In the genomic region with DNA sequence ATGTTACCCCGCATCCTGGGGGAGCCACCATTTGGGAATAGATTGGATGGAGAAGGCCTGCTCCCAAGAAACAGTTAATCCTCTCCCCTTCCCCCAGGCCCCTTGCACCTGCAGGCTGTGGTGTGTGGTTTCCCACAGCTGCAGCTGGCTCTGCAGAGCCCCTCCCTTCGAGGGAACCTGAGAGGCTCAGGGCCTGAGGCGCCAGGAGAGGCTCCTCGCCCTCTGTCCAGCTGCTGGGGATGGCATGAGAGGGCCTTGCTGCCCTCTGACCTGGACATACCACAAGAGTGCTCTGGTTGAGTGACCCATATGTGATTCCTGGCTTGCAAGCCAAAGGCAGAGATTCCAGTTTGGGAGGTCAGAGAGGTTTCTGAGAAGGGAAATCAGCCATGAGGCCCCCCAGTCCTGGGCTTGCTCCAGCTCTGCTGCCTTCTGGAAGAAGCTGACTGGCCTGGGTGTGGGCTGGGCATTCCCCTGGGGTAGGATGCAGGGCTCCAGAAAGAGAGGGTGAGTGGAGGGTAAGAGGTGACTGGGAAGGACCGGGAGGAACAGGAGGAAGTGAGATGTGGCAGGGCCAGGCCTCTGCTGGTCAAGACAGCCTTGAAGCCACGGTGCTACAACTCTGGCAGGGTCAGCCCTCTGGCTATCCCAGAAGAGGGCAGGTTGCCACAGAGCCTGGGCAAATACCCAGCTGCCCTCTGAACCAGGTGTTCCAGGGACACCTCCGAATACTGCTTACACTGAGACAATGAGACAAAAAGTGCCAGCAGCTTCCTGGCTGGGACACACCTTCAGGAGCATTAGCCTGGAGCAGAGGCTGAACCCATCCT, we compare ENCODE assay signal across 8 cellular contexts. TPM values are rescaled to one million over a fixed set of nuclear protein-coding genes. Genes with fewer than 3 reads are reported as not detected.
DNase-seq lines count a peak whose midpoint lies in the region; ATAC-seq and TF ChIP-seq lines count a peak whose summit lies in the region.

No MANE protein-coding gene starts in this region.

- H3K4me2 ChIP-seq in H9 (ENCODE audit: insufficient read depth, insufficient read length, low read length) (no peak overlapping the region), MM.1S (ENCODE audit: low read depth, low read length) (peak overlapping the region; percentile 61)

- CTCF ChIA-PET in activated naive CD4-positive, alpha-beta T cell treated with anti-CD3 and anti-CD28 coated beads, Interleukin-2, amount 10 ng/mL, durations not matched to agents 7 days and 5 days (lab: Charles Lee), result interaction anchor here (1.8 to 5.6 kb wide), 3 partner anchors 9 to 52 kb away, joined by 7 to 68 read pairs (median 15); a partner anchor contains a TSS

- H3K36me3 Mint-ChIP-seq in activated naive CD4-positive, alpha-beta T cell treated with anti-CD3 and anti-CD28 coated beads, Interleukin-2, amount 10 ng/mL, durations not matched to agents 7 days and 5 days, result peaks cover 23% of the 10 kb centered on the region
- H3K36me3 Mint-ChIP-seq in H9 (ENCODE audit: insufficient read depth in 1 of 3, low read depth in 3 of 3), result no peaks in the 10 kb centered on the region; a peak in 2 of 7 replicates
- H3K36me3 Mint-ChIP-seq in activated T-cell treated with anti-CD3 and anti-CD28 coated beads, Interleukin-2, amount 50 U/mL, for 72 hours (ENCODE audit: insufficient read depth in 2 of 2), result peaks cover 0 to 3% of the 10 kb centered on the region in 2 donors

- H3K9me3 Mint-ChIP-seq in activated naive CD4-positive, alpha-beta T cell treated with anti-CD3 and anti-CD28 coated beads, Interleukin-2, amount 10 ng/mL, durations not matched to agents 7 days and 5 days, result no peaks in the 10 kb centered on the region
- no peaks in the 10 kb centered on the region; a peak in 1 of 5 replicates for H3K9me3 Mint-ChIP-seq in H9
- H3K9me3 Mint-ChIP-seq in activated T-cell treated with anti-CD3 and anti-CD28 coated beads, Interleukin-2, amount 50 U/mL, for 72 hours, result peaks cover 0 to 4% of the 10 kb centered on the region in 2 donors

- no peaks in the 10 kb centered on the region for H4K20me1 ChIP-seq in H9 (ENCODE audit: control insufficient read depth, insufficient read depth, insufficient read length)
- H4K20me1 ChIP-seq in MM.1S (ENCODE audit: insufficient read depth, low read length), result no peaks in the 10 kb centered on the region

- H3K4me1 ChIP-seq in H9 (ENCODE audit: insufficient read depth, low read length) (peaks cover 2% of the 10 kb centered on the region; the same call in 1 of the 2 replicates), MM.1S (ENCODE audit: low read length) (peaks cover 57% of the 10 kb centered on the region), liver (ENCODE audit: control insufficient read depth in 4 of 4, insufficient read depth in 4 of 4, low read length in 3 of 4) (peaks cover 12 to 27% (median 23%) of the 10 kb centered on the region in 4 donors)

- peaks cover 3% of the 10 kb centered on the region for H3K23me2 ChIP-seq in H9 (ENCODE audit: insufficient read length, low read depth, low read length, poor library complexity, severe bottlenecking)

- H3K27ac Mint-ChIP-seq in activated naive CD4-positive, alpha-beta T cell treated with anti-CD3 and anti-CD28 coated beads, Interleukin-2, amount 10 ng/mL, durations not matched to agents 7 days and 5 days, result peak overlapping the region; percentile 93
- peak overlapping the region in 2 of 3 experiments; percentile 94; a peak in 5 of 7 replicates for H3K27ac Mint-ChIP-seq in H9
- peak overlapping the region; percentile 67 for H3K27ac Mint-ChIP-seq in activated T-cell treated with anti-CD3 and anti-CD28 coated beads, Interleukin-2, amount 50 U/mL, for 72 hours

- H4K5ac ChIP-seq in H9 (ENCODE audit: insufficient read length, low read depth, low read length), result no peak overlapping the region

- H2BK15ac ChIP-seq in H9 (ENCODE audit: low read depth, low read length), result no peak overlapping the region

- WGBS in H9 (ENCODE audit: extremely low coverage, insufficient read length, low lambda C conversion rate), result no CpG with 5 or more reads among the region's 7 CpGs
- WGBS in liver, result 46% methylated on average over 7 of the region's 7 CpGs

- no peak overlapping the region for H3K18ac ChIP-seq in H9 (ENCODE audit: insufficient read length, low read depth, low read length)

- H3K27ac ChIP-seq in H9 (ENCODE audit: insufficient read length, low read depth, low read length) (no peak overlapping the region), MM.1S (ENCODE audit: low read length) (peak overlapping the region; percentile 92), liver (ENCODE audit: low read depth in 1 of 2, low read length in 2 of 2) (peak overlapping the region; percentile 15 to 71)

- no peak overlapping the region for H2BK12ac ChIP-seq in H9 (ENCODE audit: insufficient read length, low read depth, low read length)

- peak overlapping the region; percentile 8; the same call in 1 of the 2 replicates for H3K4me3 ChIP-seq in MM.1S (ENCODE audit: low read length)
- H3K4me3 ChIP-seq in liver (ENCODE audit: low read depth in 1 of 3, low read length in 3 of 3), result no peak overlapping the region

- H3K79me2 ChIP-seq in H9 (ENCODE audit: insufficient read depth, low read length), result no peaks in the 10 kb centered on the region
- H3K79me2 ChIP-seq in MM.1S (ENCODE audit: low read length), result no peaks in the 10 kb centered on the region

- peak; percentile 36 to 74 for TF ChIP-seq RAD21 in liver (IDR thresholded peaks at IDR 0.05)

- no peaks in the 10 kb centered on the region for H3K9me3 ChIP-seq in H9 (ENCODE audit: control insufficient read depth, low read depth, low read length)
- H3K9me3 ChIP-seq in MM.1S (replicated peaks; ENCODE audit: insufficient read depth, low read length), result no peaks in the 10 kb centered on the region
- no peaks in the 10 kb centered on the region for H3K9me3 ChIP-seq in liver (ENCODE audit: control insufficient read depth in 4 of 4, low read length in 3 of 4)

- no peak overlapping the region for H2AFZ ChIP-seq in H9 (ENCODE audit: low read length)
- H2AFZ ChIP-seq in MM.1S (ENCODE audit: low read length), result peak overlapping the region; percentile 30; the same call in 1 of the 2 replicates

- no peak overlapping the region for H2BK120ac ChIP-seq in H9 (ENCODE audit: low read depth, low read length, poor library complexity, severe bottlenecking)

- H3K4ac ChIP-seq in H9 (ENCODE audit: low read depth, low read length), result no peak overlapping the region

- H2BK5ac ChIP-seq in H9 (ENCODE audit: insufficient read length, low read length), result no peak overlapping the region

- H3K27me3 Mint-ChIP-seq in activated naive CD4-positive, alpha-beta T cell treated with anti-CD3 and anti-CD28 coated beads, Interleukin-2, amount 10 ng/mL, durations not matched to agents 7 days and 5 days, result peaks cover 8% of the 10 kb centered on the region
- H3K27me3 Mint-ChIP-seq in H9 (ENCODE audit: low read depth), result peaks cover 3% of the 10 kb centered on the region; the same call in 1 of the 2 replicates
- no peaks in the 10 kb centered on the region for H3K27me3 Mint-ChIP-seq in activated T-cell treated with anti-CD3 and anti-CD28 coated beads, Interleukin-2, amount 50 U/mL, for 72 hours (ENCODE audit: low read depth)

- H3K23ac ChIP-seq in H9 (ENCODE audit: insufficient read length, low read depth, low read length), result no peak overlapping the region

- no peak overlapping the region for H2AK5ac ChIP-seq in H9 (ENCODE audit: insufficient read length, low read length)

- TF ChIP-seq CTCF in H9 (conservative IDR thresholded peaks at IDR 0.05) (no peak), MM.1S (IDR thresholded peaks at IDR 0.05; ENCODE audit: low read length) (no peak), liver (IDR thresholded peaks at IDR 0.05; ENCODE audit: low read depth, low read length, missing input control) (no peak)

- no peak overlapping the region for H4K91ac ChIP-seq in H9 (ENCODE audit: insufficient read length, low read depth, low read length)

- peak; percentile 75 for DNase-seq in activated naive CD4-positive, alpha-beta T cell treated with anti-CD3 and anti-CD28 coated beads, Interleukin-2, amount 10 ng/mL, durations not matched to agents 7 days and 5 days
- DNase-seq in activated naive CD4-positive, alpha-beta T cell treated with Interleukin-2 at 50 U/mL for 16 hours, result no peak
- DNase-seq in H9 (no peak), MM.1S (peak; percentile 92), HuH-7 (ENCODE audit: low spot score) (no peak), anterior cingulate cortex (lab: John Stamatoyannopoulos, UW) (no peak)
- peak; percentile 44 to 46 for DNase-seq in activated T-cell treated with anti-CD3 and anti-CD28 coated beads, Interleukin-2, amount 50 U/mL, for 72 hours

- H3K36me3 ChIP-seq in MM.1S (replicated peaks; ENCODE audit: insufficient read depth, low read length) (no peaks in the 10 kb centered on the region), liver (ENCODE audit: control insufficient read depth in 4 of 4, insufficient read depth in 3 of 4, low read depth in 1 of 4, low read length in 3 of 4) (no peaks in the 10 kb centered on the region)

- ATAC-seq in activated T-cell treated with anti-CD3 and anti-CD28 coated beads, Interleukin-2, amount 50 U/mL, for 72 hours (replicated peaks in 1 of 2), result peak; percentile 48 to 49

- no peak overlapping the region for H2BK20ac ChIP-seq in H9 (ENCODE audit: low read depth, low read length, poor library complexity, severe bottlenecking)

- no peaks in the 10 kb centered on the region for H3K79me1 ChIP-seq in H9 (ENCODE audit: insufficient read depth, low read depth, low read length, poor library complexity, severe bottlenecking)

- H3T11ph ChIP-seq in H9 (ENCODE audit: low read length), result no peak overlapping the region

- H3K4me1 Mint-ChIP-seq in activated naive CD4-positive, alpha-beta T cell treated with anti-CD3 and anti-CD28 coated beads, Interleukin-2, amount 10 ng/mL, durations not matched to agents 7 days and 5 days, result peaks cover 81% of the 10 kb centered on the region
- H3K4me1 Mint-ChIP-seq in H9, result peaks cover 38 to 49% of the 10 kb centered on the region in 2 experiments
- H3K4me1 Mint-ChIP-seq in activated T-cell treated with anti-CD3 and anti-CD28 coated beads, Interleukin-2, amount 50 U/mL, for 72 hours (ENCODE audit: low read depth), result peaks cover 72% of the 10 kb centered on the region

- no peak overlapping the region for H3K56ac ChIP-seq in H9 (ENCODE audit: insufficient read length, low read depth, low read length)

- H3F3A ChIP-seq in MM.1S (ENCODE audit: insufficient read depth, low read length), result peaks cover 35% of the 10 kb centered on the region

- no peak overlapping the region for H3K9ac ChIP-seq in H9 (ENCODE audit: extremely low read depth, insufficient read length, low read length)
- peak overlapping the region; percentile 69 for H3K9ac ChIP-seq in MM.1S (ENCODE audit: low read length)
- no peak overlapping the region for H3K9ac ChIP-seq in liver (ENCODE audit: low read depth in 1 of 2, low read length in 2 of 2)

- no peak overlapping the region for H4K8ac ChIP-seq in H9 (replicated peaks; ENCODE audit: insufficient read length, low read depth, low read length)

- H3K9me2 ChIP-seq in MM.1S (replicated peaks; ENCODE audit: insufficient read depth, low read length), result no peaks in the 10 kb centered on the region

- H3K4me3 Mint-ChIP-seq in activated naive CD4-positive, alpha-beta T cell treated with anti-CD3 and anti-CD28 coated beads, Interleukin-2, amount 10 ng/mL, durations not matched to agents 7 days and 5 days, result peak overlapping the region; percentile 57
- no peak overlapping the region for H3K4me3 Mint-ChIP-seq in H9
- peak overlapping the region; percentile 41 to 73 for H3K4me3 Mint-ChIP-seq in activated T-cell treated with anti-CD3 and anti-CD28 coated beads, Interleukin-2, amount 50 U/mL, for 72 hours

- no peak overlapping the region for H3K14ac ChIP-seq in H9 (ENCODE audit: insufficient read depth, low read length)

- H3K27me3 ChIP-seq in H9 (ENCODE audit: insufficient read depth, low read length) (no peaks in the 10 kb centered on the region), MM.1S (replicated peaks; ENCODE audit: insufficient read depth, low read length) (no peaks in the 10 kb centered on the region), liver (ENCODE audit: control insufficient read depth in 4 of 4, insufficient read depth in 4 of 4, low read length in 3 of 4) (no peaks in the 10 kb centered on the region)

RNA-seq across cellular contexts. Expression of a gene that starts 16.0 kb away (rescaled TPM):
- total RNA-seq in H9 (2021) (200 and 208 TPM in 2 replicates), liver (10 to 100 TPM; 67.2 to 84.9 TPM)
- total RNA-seq in activated T-cell treated with anti-CD3 and anti-CD28 coated beads, Interleukin-2, amount 50 U/mL, for 72 hours, result 100 to 1,000 TPM; 102 to 117 TPM
- polyA plus RNA-seq in liver, result 100 to 1,000 TPM; 146 to 357 TPM

RNA-seq across cellular contexts. Expression of a gene that starts 53.7 kb away (rescaled TPM):
- 13.2 and 15.0 TPM in 2 replicates for total RNA-seq in H9 (2021)
- total RNA-seq in activated T-cell treated with anti-CD3 and anti-CD28 coated beads, Interleukin-2, amount 50 U/mL, for 72 hours, result 10 to 100 TPM; 23.7 to 25.9 TPM
- total RNA-seq in liver, result 10 to 100 TPM in 1 of 2 donors, 1 to 10 TPM in 1; 6.6 to 10.2 TPM
- 1 to 10 TPM in 1 of 2 donors, under 1 TPM in 1; 0.63 to 1.4 TPM for polyA plus RNA-seq in liver

Comparison
In these comparisons a context has a peak if more than half of its experiments do, and no peak if none do; other contexts are left out.
1. DNase-seq: peak in activated naive CD4-positive, alpha-beta T cell treated with anti-CD3 and anti-CD28 coated beads, Interleukin-2, amount 10 ng/mL, durations not matched to agents 7 days and 5 days (single experiment), MM.1S (single experiment) and activated T-cell treated with anti-CD3 and anti-CD28 coated beads, Interleukin-2, amount 50 U/mL, for 72 hours (2 of 2); none in activated naive CD4-positive, alpha-beta T cell treated with Interleukin-2 at 50 U/mL for 16 hours (single experiment), H9 (single experiment), HuH-7 (single experiment) and anterior cingulate cortex (0 of 58).
2. H3K4me3 Mint-ChIP-seq: peak in activated naive CD4-positive, alpha-beta T cell treated with anti-CD3 and anti-CD28 coated beads, Interleukin-2, amount 10 ng/mL, durations not matched to agents 7 days and 5 days (single experiment) and activated T-cell treated with anti-CD3 and anti-CD28 coated beads, Interleukin-2, amount 50 U/mL, for 72 hours (2 of 2); none in H9 (0 of 2).
3. Peak in every context shown above with its lines, with median percentiles within 50 percentile points of each other: H3K27ac Mint-ChIP-seq.